Comparison of ENCODE assay signal across 1 cellular context in the genomic region with DNA sequence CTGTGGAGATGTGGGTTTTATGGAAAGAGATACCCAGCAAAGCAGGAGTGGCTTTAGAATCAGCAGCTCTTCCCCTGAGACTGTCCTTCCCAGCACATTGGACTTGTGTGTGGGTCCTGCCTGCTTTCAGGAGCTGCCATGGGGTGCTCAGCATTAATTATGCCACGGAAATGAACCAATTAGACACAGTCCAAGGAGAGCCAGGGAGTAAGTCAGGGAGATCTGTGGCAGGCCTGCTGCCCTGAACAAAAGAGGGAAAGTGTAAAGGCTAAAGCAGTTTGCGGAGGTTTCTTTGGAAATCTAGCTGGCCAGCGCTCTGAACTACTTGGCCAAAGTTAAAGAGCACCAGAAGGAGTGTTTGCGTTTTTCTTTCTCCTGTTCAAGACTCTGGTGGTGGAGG.
TF ChIP-seq lines count a peak whose summit lies in the region.

No MANE protein-coding gene starts in this region.

TF ChIP-seq in K562, 482 proteins besides CTCF, POLR2A, EP300 and RAD21:
- TF ChIP-seq, protein P1, sequence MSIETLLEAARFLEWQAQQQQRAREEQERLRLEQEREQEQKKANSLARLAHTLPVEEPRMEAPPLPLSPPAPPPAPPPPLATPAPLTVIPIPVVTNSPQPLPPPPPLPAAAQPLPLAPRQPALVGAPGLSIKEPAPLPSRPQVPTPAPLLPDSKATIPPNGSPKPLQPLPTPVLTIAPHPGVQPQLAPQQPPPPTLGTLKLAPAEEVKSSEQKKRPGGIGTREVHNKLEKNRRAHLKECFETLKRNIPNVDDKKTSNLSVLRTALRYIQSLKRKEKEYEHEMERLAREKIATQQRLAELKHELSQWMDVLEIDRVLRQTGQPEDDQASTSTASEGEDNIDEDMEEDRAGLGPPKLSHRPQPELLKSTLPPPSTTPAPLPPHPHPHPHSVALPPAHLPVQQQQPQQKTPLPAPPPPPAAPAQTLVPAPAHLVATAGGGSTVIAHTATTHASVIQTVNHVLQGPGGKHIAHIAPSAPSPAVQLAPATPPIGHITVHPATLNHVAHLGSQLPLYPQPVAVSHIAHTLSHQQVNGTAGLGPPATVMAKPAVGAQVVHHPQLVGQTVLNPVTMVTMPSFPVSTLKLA (conservative IDR thresholded peaks at IDR 0.05), result no peak
- TF ChIP-seq HMG20A (CRISPR knock-in tag; conservative IDR thresholded peaks at IDR 0.05) (no peak), MTA2 (IDR thresholded peaks at IDR 0.05; ENCODE audit: low read depth) (no peak), TBP (optimal IDR thresholded peaks at IDR 0.05; ENCODE audit: low read depth, low read length) (no peak), ZNF707 (CRISPR knock-in tag; conservative IDR thresholded peaks at IDR 0.05) (no peak), CBX1 (IDR thresholded peaks at IDR 0.05; ENCODE audit: low read depth) (no peak), POLR2G (IDR thresholded peaks at IDR 0.05; ENCODE audit: low read depth, low read length) (no peak), ERF (CRISPR knock-in tag; IDR thresholded peaks at IDR 0.05) (no peak), OTX1 (CRISPR knock-in tag; IDR thresholded peaks at IDR 0.05) (no peak), ZNF23 (CRISPR knock-in tag; IDR thresholded peaks at IDR 0.05) (no peak), ZNF174 (CRISPR knock-in tag; IDR thresholded peaks at IDR 0.05) (no peak)
- TF ChIP-seq, protein P2, sequence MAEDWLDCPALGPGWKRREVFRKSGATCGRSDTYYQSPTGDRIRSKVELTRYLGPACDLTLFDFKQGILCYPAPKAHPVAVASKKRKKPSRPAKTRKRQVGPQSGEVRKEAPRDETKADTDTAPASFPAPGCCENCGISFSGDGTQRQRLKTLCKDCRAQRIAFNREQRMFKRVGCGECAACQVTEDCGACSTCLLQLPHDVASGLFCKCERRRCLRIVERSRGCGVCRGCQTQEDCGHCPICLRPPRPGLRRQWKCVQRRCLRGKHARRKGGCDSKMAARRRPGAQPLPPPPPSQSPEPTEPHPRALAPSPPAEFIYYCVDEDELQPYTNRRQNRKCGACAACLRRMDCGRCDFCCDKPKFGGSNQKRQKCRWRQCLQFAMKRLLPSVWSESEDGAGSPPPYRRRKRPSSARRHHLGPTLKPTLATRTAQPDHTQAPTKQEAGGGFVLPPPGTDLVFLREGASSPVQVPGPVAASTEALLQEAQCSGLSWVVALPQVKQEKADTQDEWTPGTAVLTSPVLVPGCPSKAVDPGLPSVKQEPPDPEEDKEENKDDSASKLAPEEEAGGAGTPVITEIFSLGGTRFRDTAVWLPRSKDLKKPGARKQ (CRISPR knock-in tag; IDR thresholded peaks at IDR 0.05), result no peak
- TF ChIP-seq, protein P3, sequence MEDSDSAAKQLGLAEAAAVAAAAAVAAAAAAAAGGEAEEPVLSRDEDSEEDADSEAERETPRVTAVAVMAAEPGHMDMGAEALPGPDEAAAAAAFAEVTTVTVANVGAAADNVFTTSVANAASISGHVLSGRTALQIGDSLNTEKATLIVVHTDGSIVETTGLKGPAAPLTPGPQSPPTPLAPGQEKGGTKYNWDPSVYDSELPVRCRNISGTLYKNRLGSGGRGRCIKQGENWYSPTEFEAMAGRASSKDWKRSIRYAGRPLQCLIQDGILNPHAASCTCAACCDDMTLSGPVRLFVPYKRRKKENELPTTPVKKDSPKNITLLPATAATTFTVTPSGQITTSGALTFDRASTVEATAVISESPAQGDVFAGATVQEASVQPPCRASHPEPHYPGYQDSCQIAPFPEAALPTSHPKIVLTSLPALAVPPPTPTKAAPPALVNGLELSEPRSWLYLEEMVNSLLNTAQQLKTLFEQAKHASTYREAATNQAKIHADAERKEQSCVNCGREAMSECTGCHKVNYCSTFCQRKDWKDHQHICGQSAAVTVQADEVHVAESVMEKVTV (CRISPR knock-in tag; IDR thresholded peaks at IDR 0.05), result no peak
